Comparison of ENCODE assay signal across 8 cellular contexts in the genomic region with DNA sequence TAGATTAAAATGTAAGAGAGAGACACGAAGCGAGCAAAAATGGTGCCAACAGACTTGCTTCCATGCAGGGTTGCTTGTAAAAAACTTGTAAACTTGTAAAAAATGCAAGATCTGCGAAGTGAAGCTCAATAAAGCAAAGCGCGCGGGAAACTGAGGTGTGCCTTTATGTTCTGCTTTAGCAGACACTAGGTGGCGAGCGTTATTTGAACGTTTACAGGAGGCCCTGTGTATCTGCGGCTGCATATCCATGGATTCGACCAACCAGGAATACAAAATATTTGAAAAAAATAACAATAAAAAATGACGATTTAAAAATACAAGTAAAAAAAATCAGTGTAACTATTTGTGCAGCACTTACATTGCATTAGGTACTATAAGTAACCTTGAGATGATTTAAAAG. TPM values are rescaled to one million over a fixed set of nuclear protein-coding genes. Genes with fewer than 3 reads are reported as not detected.
DNase-seq lines count a peak whose midpoint lies in the region; ATAC-seq and TF ChIP-seq lines count a peak whose summit lies in the region.

No MANE protein-coding gene starts in this region.

- H3K4me1 Mint-ChIP-seq in activated CD4-positive, alpha-beta T cell treated with anti-CD3 and anti-CD28 coated beads, Interleukin-2, amount 10 ng/mL, durations not matched to agents 24 days and 14 days, result peaks cover 44% of the 10 kb centered on the region
- peaks cover 30% of the 10 kb centered on the region for H3K4me1 Mint-ChIP-seq in neural crest cell

- H3K4me1 ChIP-seq in Panc1 (ENCODE audit: control insufficient read depth, insufficient read depth, low read length), result peaks cover 16% of the 10 kb centered on the region
- peaks cover 10% of the 10 kb centered on the region for H3K4me1 ChIP-seq in colonic mucosa

- in situ Hi-C loops in Panc1 (cut with HindIII; ENCODE audit: low pct_unique_long_range_greater_than_20kb, low sequenced_read_pairs), result no loop called here

- H3K36me3 Mint-ChIP-seq in activated CD4-positive, alpha-beta T cell treated with anti-CD3 and anti-CD28 coated beads, Interleukin-2, amount 10 ng/mL, durations not matched to agents 24 days and 14 days (ENCODE audit: low read depth), result peaks cover 61% of the 10 kb centered on the region
- H3K36me3 Mint-ChIP-seq in neural crest cell (ENCODE audit: low read depth), result peaks cover 8% of the 10 kb centered on the region

- POLR2A ChIA-PET in Panc1 (lab: Charles Lee), result no interaction called here

- TF ChIP-seq CTCF in Panc1 (IDR thresholded peaks at IDR 0.05) (peak; percentile 70), colonic mucosa (IDR thresholded peaks at IDR 0.05) (peak; percentile 47), neural crest cell (conservative IDR thresholded peaks at IDR 0.05) (peak; percentile 58)

- ATAC-seq in Panc1 (peak; percentile 62), HG02970 (IDR thresholded peaks at IDR 0.05; ENCODE audit: low FRiP score, unreplicated experiment) (no peak)

- H3K4me3 ChIP-seq in Panc1 (ENCODE audit: low read depth in 2 of 2, low read length in 2 of 2), result peak overlapping the region; percentile 91 to 93
- H3K4me3 ChIP-seq in colonic mucosa, result no peak overlapping the region

- CTCF ChIA-PET in Panc1 (lab: Charles Lee), result interaction anchor here (0.5 to 1.3 kb wide), 3 partner anchors 92 to 132 kb away, joined by 3 to 7 read pairs (median 5); no protein-coding TSS in a partner anchor

- peak overlapping the region; percentile 89 for H3K27ac ChIP-seq in Panc1 (ENCODE audit: low read length)
- no peak overlapping the region for H3K27ac ChIP-seq in colonic mucosa

- no peaks in the 10 kb centered on the region for H3K9me3 ChIP-seq in Panc1 (ENCODE audit: control insufficient read depth, insufficient read depth, low read depth, low read length)
- H3K9me3 ChIP-seq in colonic mucosa, result no peaks in the 10 kb centered on the region

- H3K27me3 ChIP-seq in Panc1 (ENCODE audit: control insufficient read depth, insufficient read depth, low read length), result no peaks in the 10 kb centered on the region
- H3K27me3 ChIP-seq in colonic mucosa, result no peaks in the 10 kb centered on the region

- intact Hi-C loops in activated CD4-positive, alpha-beta T cell treated with anti-CD3 and anti-CD28 coated beads, Interleukin-2, amount 10 ng/mL, durations not matched to agents 24 days and 14 days (cut with micrococcal nuclease), result loop anchor here (10.0 kb wide), 1 partner anchor 285 kb away; no protein-coding TSS in a partner anchor
- intact Hi-C loops in Panc1 (cut with micrococcal nuclease; ENCODE audit: unreplicated experiment), result loop anchor here (2.0 kb wide), 1 partner anchor 75 kb away; no protein-coding TSS in a partner anchor
- intact Hi-C loops in colonic mucosa (cut with DNase I), result loop anchor here (5.0 to 10.0 kb wide), 3 partner anchors 67 to 455 kb away; no protein-coding TSS in a partner anchor

- peak overlapping the region; percentile 100 for H3K4me3 Mint-ChIP-seq in activated CD4-positive, alpha-beta T cell treated with anti-CD3 and anti-CD28 coated beads, Interleukin-2, amount 10 ng/mL, durations not matched to agents 24 days and 14 days
- H3K4me3 Mint-ChIP-seq in neural crest cell, result peak overlapping the region; percentile 98

- H3K27me3 Mint-ChIP-seq in activated CD4-positive, alpha-beta T cell treated with anti-CD3 and anti-CD28 coated beads, Interleukin-2, amount 10 ng/mL, durations not matched to agents 24 days and 14 days, result no peaks in the 10 kb centered on the region
- no peaks in the 10 kb centered on the region for H3K27me3 Mint-ChIP-seq in neural crest cell (ENCODE audit: low read depth)

- no peaks in the 10 kb centered on the region for H3K9me3 Mint-ChIP-seq in activated CD4-positive, alpha-beta T cell treated with anti-CD3 and anti-CD28 coated beads, Interleukin-2, amount 10 ng/mL, durations not matched to agents 24 days and 14 days
- H3K9me3 Mint-ChIP-seq in neural crest cell, result no peaks in the 10 kb centered on the region

- H3K36me3 ChIP-seq in Panc1 (ENCODE audit: control insufficient read depth, insufficient read depth, low read length) (peaks cover 11% of the 10 kb centered on the region), colonic mucosa (no peaks in the 10 kb centered on the region)

- peak overlapping the region; percentile 20 for H3K27ac Mint-ChIP-seq in activated CD4-positive, alpha-beta T cell treated with anti-CD3 and anti-CD28 coated beads, Interleukin-2, amount 10 ng/mL, durations not matched to agents 24 days and 14 days
- no peak overlapping the region for H3K27ac Mint-ChIP-seq in neural crest cell (ENCODE audit: unreplicated experiment)

- no TSS peak for BruUV-seq in Panc1 (replicated peaks; lab: Mats Ljungman, UMichigan)

- no peak overlapping the region for H3K9ac ChIP-seq in colonic mucosa (ENCODE audit: low read depth in 2 of 2, low read length in 2 of 2)

- peak; percentile 71 for DNase-seq in activated CD4-positive, alpha-beta T cell treated with anti-CD3 and anti-CD28 coated beads, Interleukin-2, amount 10 ng/mL, durations not matched to agents 24 days and 14 days
- no peak for DNase-seq in activated CD4-positive, alpha-beta T cell treated with anti-CD3 and anti-CD28 coated beads for 1 hour
- DNase-seq in Panc1 (ENCODE audit: low read depth, low spot score) (no peak), colonic mucosa (peak; percentile 63), neural crest cell (ENCODE audit: low read depth, low spot score) (no peak), NCI-H2107 treated with DMSO at 0.1 percent for 48 hours (lab: John Stamatoyannopoulos, UW; ENCODE audit: unreplicated experiment) (no peak), NCI-H1436 treated with DMSO at 0.1 percent for 48 hours (lab: John Stamatoyannopoulos, UW) (no peak)

RNA-seq across cellular contexts. Expression of a gene that starts 1.5 kb away (rescaled TPM):
- 143 and 148 TPM in 2 replicates for total RNA-seq in activated CD4-positive, alpha-beta T cell treated with anti-CD3 and anti-CD28 coated beads, Interleukin-2, amount 10 ng/mL, durations not matched to agents 24 days and 14 days
- 77.4 TPM for total RNA-seq in Panc1 (2021; ENCODE audit: unreplicated experiment)
- 69.4 TPM for polyA plus RNA-seq in Panc1 (2012; ENCODE audit: insufficient read length)
- total RNA-seq in colonic mucosa, result 10 to 100 TPM; 50.3 to 76.1 TPM
- 108 and 111 TPM in 2 replicates for total RNA-seq in neural crest cell

RNA-seq across cellular contexts. Expression of a gene that starts 17.8 kb away (rescaled TPM):
- 90.3 and 90.6 TPM in 2 replicates for total RNA-seq in activated CD4-positive, alpha-beta T cell treated with anti-CD3 and anti-CD28 coated beads, Interleukin-2, amount 10 ng/mL, durations not matched to agents 24 days and 14 days
- 41.4 TPM for total RNA-seq in Panc1 (2021; ENCODE audit: unreplicated experiment)
- polyA plus RNA-seq in Panc1 (2012; ENCODE audit: insufficient read length), result 55.8 TPM
- 10 to 100 TPM; 81.3 to 82.8 TPM for total RNA-seq in colonic mucosa
- total RNA-seq in neural crest cell, result 92.1 and 97.7 TPM in 2 replicates

Comparison
In these comparisons a context has a peak if more than half of its experiments do, and no peak if none do; other contexts are left out.
1. DNase-seq: peak in activated CD4-positive, alpha-beta T cell treated with anti-CD3 and anti-CD28 coated beads, Interleukin-2, amount 10 ng/mL, durations not matched to agents 24 days and 14 days (single experiment) and colonic mucosa (single experiment); none in activated CD4-positive, alpha-beta T cell treated with anti-CD3 and anti-CD28 coated beads for 1 hour (single experiment), Panc1 (single experiment), neural crest cell (single experiment), NCI-H2107 treated with DMSO at 0.1 percent for 48 hours (single experiment) and NCI-H1436 treated with DMSO at 0.1 percent for 48 hours (single experiment).
2. Peak in every context shown above with its lines, with median percentiles within 50 percentile points of each other: CTCF ChIP-seq.